In the genomic region with DNA sequence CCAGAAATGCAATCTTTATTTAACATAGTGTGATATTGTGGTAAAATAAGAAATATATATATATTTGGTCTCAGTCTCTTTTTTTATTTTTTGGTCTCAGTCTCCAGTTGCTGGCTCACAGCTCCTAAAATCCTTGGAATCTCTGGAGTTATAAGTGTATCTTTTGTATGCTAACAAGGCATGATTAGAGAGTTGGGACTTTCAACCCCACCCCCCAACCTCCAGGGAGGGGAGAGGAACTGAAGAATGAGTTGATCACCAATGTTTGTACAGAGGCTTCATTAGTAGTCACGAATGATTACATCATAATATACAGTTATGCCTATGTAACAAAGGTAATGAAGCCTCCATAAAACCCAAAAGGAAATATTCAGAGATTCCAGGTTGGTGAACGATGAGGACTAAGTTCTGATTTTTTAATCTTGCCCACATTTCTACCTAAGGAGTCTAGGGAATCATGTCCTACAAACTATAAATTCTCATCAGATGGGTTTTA, we compare ENCODE assay signal across 25 cellular contexts. TPM values are rescaled to one million over a fixed set of nuclear protein-coding genes. Genes with fewer than 3 reads are reported as not detected.
DNase-seq lines count a peak whose midpoint lies in the region; ATAC-seq, FAIRE-seq and TF ChIP-seq lines count a peak whose summit lies in the region.
"Had no signal": no experiment of that assay in that cellular context is flagged by ENCODE, and none has a peak within 500 bp of the region (broad histone marks: within the 10 kb centered on the region; RNA-seq: fewer than 3 reads in every experiment).

No MANE protein-coding gene starts in this region.

- no peaks in the 10 kb centered on the region for H3K36me3 Mint-ChIP-seq in stimulated activated naive B cell treated with anti-CD40 and anti-IgM and Interleukin-4, amounts not matched to agents 10 μg/mL and 1 μg/mL and 100 μg/mL, for 72 hours

- no peak for ATAC-seq in HepG2
- ATAC-seq in right lobe of liver = no peak
- no peak for ATAC-seq in esophagus mucosa
- no peak for ATAC-seq in stimulated activated naive CD8-positive, alpha-beta T cell treated with anti-CD3 and anti-CD28 coated beads, Interleukin-15, Interleukin-2, amounts not matched to agents 100 U/mL and 50 U/mL, for 24 hours
- no peak for ATAC-seq in SK-N-SH treated with all-trans-retinoic acid at 6 μM for 48 hours
- no peak for ATAC-seq in stimulated activated naive B cell treated with anti-CD40 and anti-IgM and Interleukin-4, amounts not matched to agents 10 μg/mL and 1 μg/mL and 100 μg/mL, for 72 hours (replicated peaks)
- ATAC-seq: A549, GM23338 had no signal

- peaks cover 2 to 7% of the 10 kb centered on the region in 2 donors for H3K9me3 Mint-ChIP-seq in stimulated activated naive B cell treated with anti-CD40 and anti-IgM and Interleukin-4, amounts not matched to agents 10 μg/mL and 1 μg/mL and 100 μg/mL, for 72 hours
- H3K9me3 Mint-ChIP-seq: CD4-positive, alpha-beta T cell; HFFc6 had no signal

- H3K27me3 Mint-ChIP-seq in stimulated activated naive B cell treated with anti-CD40 and anti-IgM and Interleukin-4, amounts not matched to agents 10 μg/mL and 1 μg/mL and 100 μg/mL, for 72 hours = peaks cover 37 to 42% of the 10 kb centered on the region in 2 donors

- no peak overlapping the region for H3K9ac ChIP-seq in HepG2 (ENCODE audit: insufficient read depth, low read depth, low read length)

- H3K79me2 ChIP-seq in HepG2 (ENCODE audit: insufficient read depth, low read length) = no peaks in the 10 kb centered on the region

- H3K27me3 ChIP-seq in HepG2 (ENCODE audit: control insufficient read depth in 1 of 2, insufficient read depth in 2 of 2, low read length in 2 of 2) (no peaks in the 10 kb centered on the region), right lobe of liver (no peaks in the 10 kb centered on the region)

- H3K9me3 ChIP-seq in HepG2 (ENCODE audit: low read length) (no peaks in the 10 kb centered on the region), right lobe of liver (no peaks in the 10 kb centered on the region)

- in situ Hi-C loops in HepG2 (cut with HindIII; ENCODE audit: extremely low pct_ligation_motif_present, low pct_unique_long_range_greater_than_20kb) = no loop called here

- H3K4me3 ChIP-seq in HepG2 (replicated peaks in 1 of 3; ENCODE audit: insufficient read depth in 1 of 3, low read depth in 2 of 3, low read length in 3 of 3) (no peak overlapping the region), right lobe of liver (no peak overlapping the region), epithelial cell of esophagus (ENCODE audit: low read length) (no peak overlapping the region)
- H3K4me3 ChIP-seq: A549, GM23338 had no signal

- H3K36me3 ChIP-seq in HepG2 (replicated peaks in 1 of 2; ENCODE audit: control insufficient read depth in 1 of 2, insufficient read depth in 2 of 2, low read length in 2 of 2) (no peaks in the 10 kb centered on the region), right lobe of liver (no peaks in the 10 kb centered on the region)

- TF ChIP-seq RAD21 in HepG2 (CRISPR knock-in tag; IDR thresholded peaks at IDR 0.05) = no peak

- H3K4me3 Mint-ChIP-seq in stimulated activated naive B cell treated with anti-CD40 and anti-IgM and Interleukin-4, amounts not matched to agents 10 μg/mL and 1 μg/mL and 100 μg/mL, for 72 hours = no peak overlapping the region
- H3K4me3 Mint-ChIP-seq: CD4-positive, alpha-beta T cell; GM23338; HFFc6; IgD-negative memory B cell had no signal

- no peaks in the 10 kb centered on the region for H3K4me1 Mint-ChIP-seq in stimulated activated naive B cell treated with anti-CD40 and anti-IgM and Interleukin-4, amounts not matched to agents 10 μg/mL and 1 μg/mL and 100 μg/mL, for 72 hours
- H3K4me1 Mint-ChIP-seq: GM23338, IgD-negative memory B cell had no signal

- no peak overlapping the region for H3K4me2 ChIP-seq in HepG2 (ENCODE audit: low read depth, low read length)
- H3K4me2 ChIP-seq: A549, GM23338 had no signal

- TF ChIP-seq CTCF in HepG2 (CRISPR knock-in tag; IDR thresholded peaks at IDR 0.05) (no peak), right lobe of liver (IDR thresholded peaks at IDR 0.05) (no peak), epithelial cell of esophagus (IDR thresholded peaks at IDR 0.05; ENCODE audit: insufficient read depth, low read depth, low read length, missing control alignments) (no peak)

- H3K27ac ChIP-seq in HepG2 (ENCODE audit: extremely low read length, insufficient read depth, low read length) = no peak overlapping the region
- no peak overlapping the region for H3K27ac ChIP-seq in right lobe of liver
- H3K27ac ChIP-seq: 22Rv1, A549, C4-2B, HL-60 had no signal

- H4K20me1 ChIP-seq in HepG2 (ENCODE audit: insufficient read depth, low read length) = no peaks in the 10 kb centered on the region

- no peak overlapping the region for H2AFZ ChIP-seq in HepG2 (ENCODE audit: low read length)
- H2AFZ ChIP-seq: GM23338 had no signal

- no peak overlapping the region for H3K27ac Mint-ChIP-seq in stimulated activated naive B cell treated with anti-CD40 and anti-IgM and Interleukin-4, amounts not matched to agents 10 μg/mL and 1 μg/mL and 100 μg/mL, for 72 hours
- H3K27ac Mint-ChIP-seq: CD4-positive, alpha-beta T cell; GM23338; HFFc6; IgD-negative memory B cell had no signal

- no TSS peak for BruUV-seq in HepG2 (replicated peaks; lab: Mats Ljungman, UMichigan)

- no peak for TF ChIP-seq POLR2A in HepG2 (IDR thresholded peaks at IDR 0.05; ENCODE audit: insufficient read depth in 1 of 2, low read depth in 2 of 2, low read length in 2 of 2)
- no peak for TF ChIP-seq POLR2A in right lobe of liver (IDR thresholded peaks at IDR 0.05)

- no peaks in the 10 kb centered on the region for H3K4me1 ChIP-seq in HepG2 (ENCODE audit: insufficient read depth, low read length)
- H3K4me1 ChIP-seq in right lobe of liver = no peaks in the 10 kb centered on the region
- H3K4me1 ChIP-seq: A549, Caco-2 had no signal

- TF ChIP-seq EP300 in HepG2 (IDR thresholded peaks at IDR 0.05; ENCODE audit: low read depth in 2 of 2, low read length in 2 of 2) = no peak
- TF ChIP-seq EP300 in HepG2 (CRISPR knock-in tag; IDR thresholded peaks at IDR 0.05; ENCODE audit: borderline replicate concordance) = no peak

- POLR2A ChIA-PET in HepG2 (lab: Yijun Ruan, JAX) = no interaction called here

- CTCF ChIA-PET in HepG2 (lab: Yijun Ruan, JAX; ENCODE audit: low intra/inter-chr PET ratio, low total read pairs) = no interaction called here

- FAIRE-seq in HepG2 (lab: Jason Lieb, UNC) = no peak
- FAIRE-seq: A549, D721Med, GM12892, GM18507, H54 had no signal

- DNase-seq in HepG2 (ENCODE audit: low spot score) (no peak), right lobe of liver (no peak), SW480 (ENCODE audit: low spot score) (peak; percentile 22), epithelial cell of esophagus (ENCODE audit: low read depth) (peak; percentile 44)
- no peak for DNase-seq in stimulated activated naive CD8-positive, alpha-beta T cell treated with anti-CD3 and anti-CD28 coated beads, Interleukin-15, Interleukin-2, amounts not matched to agents 100 U/mL and 50 U/mL, for 24 hours
- DNase-seq in stimulated activated naive B cell treated with anti-CD40 and anti-IgM and Interleukin-4, amounts not matched to agents 10 μg/mL and 1 μg/mL and 100 μg/mL, for 72 hours = no peak
- DNase-seq: AML-193; Caco-2; CD4-positive, alpha-beta T cell; HCEC 1CT; HFFc6 had no signal

- intact Hi-C loops in HepG2 (cut with micrococcal nuclease; ENCODE audit: unreplicated experiment) (no loop called here), right lobe of liver (cut with DNase I) (no loop called here)

- 3% methylated on average over 2 of the region's 2 CpGs for WGBS in HepG2 (ENCODE audit: low lambda C conversion rate)
- 34% methylated on average over 2 of the region's 2 CpGs for WGBS in right lobe of liver (ENCODE audit: insufficient coverage, low coverage, low lambda C conversion rate, missing lambda C conversion rate)

TF ChIP-seq in HepG2, 621 proteins besides CTCF, POLR2A, EP300 and RAD21 (continues in another document):
- TF ChIP-seq ATF7 (IDR thresholded peaks at IDR 0.05) (peak; percentile 71), ATF7 (CRISPR knock-in tag; IDR thresholded peaks at IDR 0.05) (no peak)

TF ChIP-seq in SK-N-SH treated with all-trans-retinoic acid at 6 μM for 48 hours, 23 proteins besides CTCF, POLR2A, EP300 and RAD21 (continues in another document):
- TF ChIP-seq PPARA (CRISPR knock-in tag; IDR thresholded peaks at IDR 0.05; ENCODE audit: borderline replicate concordance) = no peak
- no peak for TF ChIP-seq ZFP30 (CRISPR knock-in tag; IDR thresholded peaks at IDR 0.05)
- no peak for TF ChIP-seq CSDC2 (CRISPR knock-in tag; IDR thresholded peaks at IDR 0.05)

RNA-seq across cellular contexts. Expression of a gene that starts 22.8 kb away (rescaled TPM):
- not detected in 2 replicates for total RNA-seq in HepG2 (2016; rRNA removed; fragmentation: Illumina TruSeq; extraction: Trizol)
- total RNA-seq in HepG2 (2016; cell fraction: cytosol; rRNA removed; fragmentation: Illumina TruSeq; extraction: Trizol; ENCODE audit: low read depth) = not detected in 2 replicates
- total RNA-seq in HepG2 (2016; cell fraction: insoluble cytoplasmic fraction; rRNA removed; fragmentation: Illumina TruSeq; extraction: Trizol) = not detected in 2 replicates
- not detected in 2 replicates for total RNA-seq in HepG2 (2016; cell fraction: membrane; rRNA removed; fragmentation: Illumina TruSeq; extraction: Trizol)
- total RNA-seq in HepG2 (2016; cell fraction: nucleus; rRNA removed; fragmentation: Illumina TruSeq; extraction: Trizol) = not detected in 2 replicates
- polyA plus RNA-seq in HepG2 (2011; rRNA removed) = not detected in 2 replicates
- polyA plus RNA-seq in HepG2 (2011; cell fraction: cytosol; rRNA removed) = not detected in 2 replicates
- not detected in 2 replicates for polyA plus RNA-seq in HepG2 (2011; cell fraction: nucleus; rRNA removed)
- not detected in 2 replicates for polyA plus RNA-seq in HepG2 (2012)
- polyA plus RNA-seq in HepG2 (2016; cell fraction: cytosol; fragmentation: Illumina TruSeq; extraction: Trizol; ENCODE audit: low read depth) = not detected in 2 replicates
- not detected in 2 replicates for polyA plus RNA-seq in HepG2 (2016; cell fraction: insoluble cytoplasmic fraction; fragmentation: Illumina TruSeq; extraction: Trizol; ENCODE audit: low read depth)
- not detected in 2 replicates for polyA plus RNA-seq in HepG2 (2016; cell fraction: membrane; fragmentation: Illumina TruSeq; extraction: Trizol; ENCODE audit: low read depth)
- polyA plus RNA-seq in HepG2 (2016; cell fraction: nucleus; fragmentation: Illumina TruSeq; extraction: Trizol; ENCODE audit: insufficient read depth, low read depth) = not detected in 2 replicates
- not detected in 2 replicates for polyA minus RNA-seq in HepG2 (2011; rRNA and poly(A)+ RNA removed; ENCODE audit: low replicate concordance)
- polyA minus RNA-seq in HepG2 (2011; cell fraction: cytosol; rRNA and poly(A)+ RNA removed) = not detected in 2 replicates
- not detected in 2 replicates for polyA minus RNA-seq in HepG2 (2011; cell fraction: nucleus; rRNA and poly(A)+ RNA removed)
- total RNA-seq in right lobe of liver = not detected
- total RNA-seq in esophagus mucosa = not detected
- total RNA-seq: Caco-2; CD4-positive, alpha-beta T cell; GM23338; HFFc6; HT1080 had no signal
- polyA plus RNA-seq: A549, BJ, GM23338, IgD-negative memory B cell had no signal

Comparison
In these comparisons a context has a peak if more than half of its experiments do, and no peak if none do; other contexts are left out.
1. DNase-seq: peak in SW480 (single experiment) and epithelial cell of esophagus (single experiment); none in HepG2 (single experiment), right lobe of liver (0 of 3), stimulated activated naive CD8-positive, alpha-beta T cell treated with anti-CD3 and anti-CD28 coated beads, Interleukin-15, Interleukin-2, amounts not matched to agents 100 U/mL and 50 U/mL, for 24 hours (single experiment) and stimulated activated naive B cell treated with anti-CD40 and anti-IgM and Interleukin-4, amounts not matched to agents 10 μg/mL and 1 μg/mL and 100 μg/mL, for 72 hours (single experiment).